ENCODE assay signal across 8 cellular contexts in the genomic region with DNA sequence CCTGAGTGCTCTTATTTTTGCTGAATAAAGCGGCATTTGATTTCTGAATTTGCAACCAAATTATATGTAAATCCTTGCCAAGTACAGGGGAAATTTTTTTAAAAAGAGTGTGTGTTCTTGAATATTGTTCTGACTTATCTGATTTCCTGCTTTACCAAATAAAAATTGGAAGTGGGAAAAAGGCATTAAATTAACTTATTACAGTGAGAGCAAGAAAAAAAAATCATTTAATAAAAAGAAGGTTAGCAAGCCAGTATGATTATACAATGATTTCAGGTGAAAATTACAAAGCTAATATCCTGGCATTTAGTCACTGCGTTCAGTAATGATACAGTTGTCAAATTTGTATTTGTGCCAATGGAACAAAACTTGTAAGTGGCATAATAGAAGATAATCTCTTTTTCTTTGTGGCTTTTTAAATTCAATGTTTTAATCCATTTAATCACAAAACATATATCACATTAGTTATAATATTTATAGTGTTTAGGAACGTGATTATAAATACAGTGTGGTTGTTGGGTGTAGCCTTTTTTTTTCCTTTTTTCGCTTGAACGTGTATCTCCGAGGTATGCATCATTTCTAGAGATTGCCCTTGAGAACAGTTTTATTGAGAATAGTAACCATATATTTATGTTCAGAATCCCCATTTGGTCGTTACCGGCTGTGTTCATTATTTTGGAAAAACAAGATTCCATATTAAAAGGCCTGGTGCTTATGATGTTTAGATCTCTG.
DNase-seq lines count a peak whose midpoint lies in the region; ATAC-seq, FAIRE-seq and TF ChIP-seq lines count a peak whose summit lies in the region.

No MANE protein-coding gene starts in this region.

- H3K4me3 ChIP-seq in CD4-positive, CD25-positive, alpha-beta regulatory T cell (ENCODE audit: low read depth, low read length) = no peak overlapping the region
- H3K4me3 ChIP-seq in Loucy (ENCODE audit: low read length, poor library complexity, severe bottlenecking) (peak overlapping the region; percentile 84), coronary artery (peak overlapping the region; percentile 96), ovary (peak overlapping the region; percentile 85)

- H2AFZ ChIP-seq in Loucy (ENCODE audit: low read length) = no peak overlapping the region

- H3K9me2 ChIP-seq in Loucy (replicated peaks; ENCODE audit: low read depth, low read length) = no peaks in the 10 kb centered on the region

- FAIRE-seq in GM12892 (lab: Jason Lieb, UNC) = no peak

- H3K36me3 Mint-ChIP-seq in CD4-positive, CD25-positive, alpha-beta regulatory T cell = peaks cover 7% of the 10 kb centered on the region

- H3K9ac ChIP-seq in Loucy (ENCODE audit: low read depth, low read length, poor library complexity, severe bottlenecking) = peak overlapping the region; percentile 98

- peak overlapping the region; percentile 81 for H3K4me2 ChIP-seq in Loucy (ENCODE audit: low read depth, low read length, poor library complexity, severe bottlenecking)

- peaks cover 0 to 2% (median 0%) of the 10 kb centered on the region in 7 donors for H3K9me3 Mint-ChIP-seq in CD4-positive, CD25-positive, alpha-beta regulatory T cell

- H3K27ac ChIP-seq in CD4-positive, CD25-positive, alpha-beta regulatory T cell (ENCODE audit: insufficient read depth, low read length, poor library complexity, severe bottlenecking) = no peak overlapping the region
- H3K27ac ChIP-seq in coronary artery (peak overlapping the region; percentile 96 to 100), ovary (peak overlapping the region; percentile 99 to 100)

- peaks cover 24% of the 10 kb centered on the region for H3K4me1 ChIP-seq in CD4-positive, CD25-positive, alpha-beta regulatory T cell (ENCODE audit: control insufficient read depth, insufficient read depth, low read length, poor library complexity, severe bottlenecking)
- peaks cover 63% of the 10 kb centered on the region for H3K4me1 ChIP-seq in Loucy (ENCODE audit: insufficient read depth, low read length, poor library complexity, severe bottlenecking)
- peaks cover 7% of the 10 kb centered on the region for H3K4me1 ChIP-seq in ovary (ENCODE audit: insufficient read depth)

- H3K36me3 ChIP-seq in CD4-positive, CD25-positive, alpha-beta regulatory T cell (ENCODE audit: control insufficient read depth, insufficient read depth, low read length) = no peaks in the 10 kb centered on the region
- H3K36me3 ChIP-seq in Loucy (ENCODE audit: insufficient read depth, low read length) (peaks cover 6% of the 10 kb centered on the region; the same call in 1 of the 2 replicates), ovary (no peaks in the 10 kb centered on the region)

- no peak for TF ChIP-seq EP300 in ovary (IDR thresholded peaks at IDR 0.05)

- H3K4me3 Mint-ChIP-seq in CD4-positive, CD25-positive, alpha-beta regulatory T cell = peak overlapping the region in 3 of 4 donors; percentile 78 to 89 (median 84)

- ATAC-seq in CD4-positive, CD25-positive, alpha-beta regulatory T cell (ENCODE audit: low read depth in 2 of 2) = no peak
- ATAC-seq in HG02870 (IDR thresholded peaks at IDR 0.05; ENCODE audit: unreplicated experiment) (no peak), HG02678 (IDR thresholded peaks at IDR 0.05; ENCODE audit: unreplicated experiment) (no peak)

- 4 to 11% (median 5%) methylated on average over 8 of the region's 8 CpGs for WGBS in ovary, 3 donors

- TF ChIP-seq POLR2A in ovary (IDR thresholded peaks at IDR 0.05) (no peak), GM12892 (IDR thresholded peaks at IDR 0.05; ENCODE audit: low read depth, low read length) (no peak)

- H3K27me3 Mint-ChIP-seq in CD4-positive, CD25-positive, alpha-beta regulatory T cell = peaks cover 31% of the 10 kb centered on the region

- intact Hi-C loops in ovary (cut with DNase I) = no loop called here

- DNase-seq in CD4-positive, CD25-positive, alpha-beta regulatory T cell = no peak
- DNase-seq in coronary artery (ENCODE audit: low spot score) (no peak), ovary (peak in 1 of 5 donors; percentile 0), GM12892 (ENCODE audit: insufficient read length) (no peak)
- no peak for DNase-seq in effector CD4-positive, alpha-beta T cell

- H3K79me2 ChIP-seq in Loucy (ENCODE audit: insufficient read depth, low read length) = peaks cover 91% of the 10 kb centered on the region

- no peaks in the 10 kb centered on the region for H3K9me3 ChIP-seq in CD4-positive, CD25-positive, alpha-beta regulatory T cell (ENCODE audit: control insufficient read depth in 2 of 2, low read length in 2 of 2)
- H3K9me3 ChIP-seq in Loucy (ENCODE audit: insufficient read depth, low read depth, low read length) = no peaks in the 10 kb centered on the region
- H3K9me3 ChIP-seq in ovary = no peaks in the 10 kb centered on the region

- peaks cover 7% of the 10 kb centered on the region for H4K20me1 ChIP-seq in Loucy (ENCODE audit: insufficient read depth, low read length, poor library complexity, severe bottlenecking)

- H3K4me1 Mint-ChIP-seq in CD4-positive, CD25-positive, alpha-beta regulatory T cell = peaks cover 0 to 29% (median 26%) of the 10 kb centered on the region in 4 donors

- H3K27me3 ChIP-seq in CD4-positive, CD25-positive, alpha-beta regulatory T cell (ENCODE audit: control insufficient read depth, insufficient read depth, low read length) = peaks cover 7% of the 10 kb centered on the region
- peaks cover 19% of the 10 kb centered on the region for H3K27me3 ChIP-seq in Loucy (ENCODE audit: insufficient read depth, low read length, poor library complexity, severe bottlenecking)
- no peaks in the 10 kb centered on the region for H3K27me3 ChIP-seq in ovary

- no peak for TF ChIP-seq CTCF in Loucy (conservative IDR thresholded peaks at IDR 0.05; ENCODE audit: low read length)
- no peak for TF ChIP-seq CTCF in coronary artery (IDR thresholded peaks at IDR 0.05)
- no peak for TF ChIP-seq CTCF in ovary (IDR thresholded peaks at IDR 0.05)

- H3K27ac Mint-ChIP-seq in CD4-positive, CD25-positive, alpha-beta regulatory T cell = peak overlapping the region in 1 of 3 donors; percentile 68

- H3F3A ChIP-seq in Loucy (ENCODE audit: low read depth) = peaks cover 14% of the 10 kb centered on the region; the same call in 1 of the 2 replicates
